In genomic region chr2:45664635-45665269, GRCh38 we compare ENCODE assay signal across 27 cellular contexts. TPM values are rescaled to one million over a fixed set of nuclear protein-coding genes. Genes with fewer than 3 reads are reported as not detected.
A peak's percentile ranks its signal among the peaks of the same experiment; 100 is the strongest.
DNase-seq lines count a peak whose midpoint lies in the region; ATAC-seq and TF ChIP-seq lines count a peak whose summit lies in the region.
"Had no signal": no experiment of that assay in that cellular context is flagged by ENCODE, and none has a peak within 500 bp of the region (broad histone marks: within the 10 kb centered on the region; RNA-seq: fewer than 3 reads in every experiment).

No MANE protein-coding gene starts in this region.

- peaks cover 8% of the 10 kb centered on the region for H3K4me1 Mint-ChIP-seq in activated naive CD8-positive, alpha-beta T cell treated with anti-CD3 and anti-CD28 coated beads for 36 hours

- ATAC-seq in GM21447 (IDR thresholded peaks at IDR 0.05; ENCODE audit: unreplicated experiment) (peak; percentile 69), HG03460 (IDR thresholded peaks at IDR 0.05; ENCODE audit: unreplicated experiment) (peak; percentile 50)
- ATAC-seq: activated T-cell treated with anti-CD3 and anti-CD28 coated beads, Interleukin-2, amount 50 U/mL, for 4 hours; psoas muscle had no signal

- no peak overlapping the region for H3K27ac ChIP-seq in thyroid gland
- H3K27ac ChIP-seq: breast epithelium, esophagus muscularis mucosa, HL-60, left ventricle myocardium inferior, psoas muscle, upper lobe of left lung had no signal

- no peak overlapping the region for H3K27ac Mint-ChIP-seq in activated naive CD8-positive, alpha-beta T cell treated with anti-CD3 and anti-CD28 coated beads for 36 hours
- H3K27ac Mint-ChIP-seq: B cell had no signal

- H3K36me3 ChIP-seq in thyroid gland, result no peaks in the 10 kb centered on the region
- H3K36me3 ChIP-seq: breast epithelium, esophagus muscularis mucosa, left ventricle myocardium inferior, upper lobe of left lung had no signal

- no peak overlapping the region for H3K4me3 Mint-ChIP-seq in activated naive CD8-positive, alpha-beta T cell treated with anti-CD3 and anti-CD28 coated beads for 36 hours
- H3K4me3 Mint-ChIP-seq: activated T-cell treated with anti-CD3 and anti-CD28 coated beads, Interleukin-2, amount 50 U/mL, for 4 hours; B cell had no signal

- no peak for TF ChIP-seq CTCF in GM13976 (IDR thresholded peaks at IDR 0.05; ENCODE audit: borderline replicate concordance, control extremely low read depth, extremely low read depth, insufficient read depth, missing control alignments)
- no peak for TF ChIP-seq CTCF in fibroblast of the aortic adventitia (IDR thresholded peaks at IDR 0.05; ENCODE audit: insufficient read depth, low read length)
- no peak for TF ChIP-seq CTCF in thyroid gland (IDR thresholded peaks at IDR 0.05)

- in situ Hi-C loops in GM13976 (cut with MboI; ENCODE audit: low sequenced_read_pairs, unreplicated experiment), result no loop called here

- peaks cover 1% of the 10 kb centered on the region for H3K36me3 Mint-ChIP-seq in activated naive CD8-positive, alpha-beta T cell treated with anti-CD3 and anti-CD28 coated beads for 36 hours

- no peaks in the 10 kb centered on the region for H3K27me3 ChIP-seq in thyroid gland
- H3K27me3 ChIP-seq: breast epithelium, esophagus muscularis mucosa, upper lobe of left lung had no signal

- H3K27me3 Mint-ChIP-seq in activated naive CD8-positive, alpha-beta T cell treated with anti-CD3 and anti-CD28 coated beads for 36 hours, result no peaks in the 10 kb centered on the region
- H3K27me3 Mint-ChIP-seq: B cell had no signal

- no peak for TF ChIP-seq POLR2A in thyroid gland (IDR thresholded peaks at IDR 0.05)

- intact Hi-C loops in thyroid gland (cut with DNase I), result no loop called here

- DNase-seq in GM13976 (ENCODE audit: low spot score) (peak; percentile 45), fibroblast of the aortic adventitia (ENCODE audit: low read depth) (peak; percentile 51), cortex of kidney (lab: John Stamatoyannopoulos, UW) (no peak), thyroid gland (no peak), C1 segment of cervical spinal cord (lab: John Stamatoyannopoulos, UW) (no peak)
- no peak for DNase-seq in activated naive CD8-positive, alpha-beta T cell treated with anti-CD3 and anti-CD28 coated beads for 36 hours
- DNase-seq: activated CD4-positive, alpha-beta T cell treated with anti-CD3 and anti-CD28 coated beads for 48 hours; activated naive CD4-positive, alpha-beta T cell; activated T-cell treated with anti-CD3 and anti-CD28 coated beads, Interleukin-2, amount 50 U/mL, for 4 hours; amniotic stem cell; DMS53; effector CD8-positive, alpha-beta T cell; GF-D8; hypothalamus; left ventricle myocardium inferior; NCI-H1092 treated with DMSO at 0.1 percent for 48 hours; NCI-H2029; NCI-H774; OCI-M1; psoas muscle; upper lobe of left lung had no signal

- no peak overlapping the region for H3K4me3 ChIP-seq in fibroblast of the aortic adventitia (ENCODE audit: low read depth, low read length)
- H3K4me3 ChIP-seq in thyroid gland (replicated peaks in 1 of 3), result no peak overlapping the region
- H3K4me3 ChIP-seq: breast epithelium, esophagus muscularis mucosa, left ventricle myocardium inferior, psoas muscle, upper lobe of left lung had no signal

- 59 to 66% methylated on average over 2 of the region's 2 CpGs for WGBS in thyroid gland, 2 donors

- no peaks in the 10 kb centered on the region for H3K4me1 ChIP-seq in thyroid gland
- H3K4me1 ChIP-seq: breast epithelium, psoas muscle had no signal

- no peaks in the 10 kb centered on the region for H3K9me3 Mint-ChIP-seq in activated naive CD8-positive, alpha-beta T cell treated with anti-CD3 and anti-CD28 coated beads for 36 hours
- H3K9me3 Mint-ChIP-seq: activated T-cell treated with anti-CD3 and anti-CD28 coated beads, Interleukin-2, amount 50 U/mL, for 4 hours had no signal

- H3K9me3 ChIP-seq in thyroid gland, result no peaks in the 10 kb centered on the region
- H3K9me3 ChIP-seq: breast epithelium, esophagus muscularis mucosa, left ventricle myocardium inferior, psoas muscle, upper lobe of left lung had no signal

RNA-seq across cellular contexts. Expression of gene PRKCE, which starts 13.3 kb away (rescaled TPM):
- total RNA-seq in fibroblast of the aortic adventitia (ENCODE audit: low replicate concordance) (12.5 and 17.9 TPM in 2 replicates), thyroid gland (10 to 100 TPM in 3 of 4 donors, 1 to 10 TPM in 1; 8.4 to 35.3 (median 15.2) TPM)
- total RNA-seq in activated naive CD8-positive, alpha-beta T cell treated with anti-CD3 and anti-CD28 coated beads for 36 hours, result 1 to 10 TPM; 6.1 to 8.0 TPM

RNA-seq across cellular contexts. Expression of gene SRBD1, which starts 53.7 kb away (rescaled TPM):
- total RNA-seq in fibroblast of the aortic adventitia (ENCODE audit: low replicate concordance) (15.7 and 22.4 TPM in 2 replicates), thyroid gland (10 to 100 TPM; 23.1 to 33.3 (median 27.2) TPM)
- total RNA-seq in activated naive CD8-positive, alpha-beta T cell treated with anti-CD3 and anti-CD28 coated beads for 36 hours, result 10 to 100 TPM; 18.2 to 19.1 TPM

Comparison
In these comparisons a context has a peak if more than half of its experiments do, and no peak if none do; other contexts are left out.
1. DNase-seq: peak in GM13976 (single experiment) and fibroblast of the aortic adventitia (single experiment); none in cortex of kidney (single experiment), thyroid gland (0 of 2), C1 segment of cervical spinal cord (0 of 14) and activated naive CD8-positive, alpha-beta T cell treated with anti-CD3 and anti-CD28 coated beads for 36 hours (single experiment).